23 cellular contexts compared by ENCODE assay signal in the genomic region with DNA sequence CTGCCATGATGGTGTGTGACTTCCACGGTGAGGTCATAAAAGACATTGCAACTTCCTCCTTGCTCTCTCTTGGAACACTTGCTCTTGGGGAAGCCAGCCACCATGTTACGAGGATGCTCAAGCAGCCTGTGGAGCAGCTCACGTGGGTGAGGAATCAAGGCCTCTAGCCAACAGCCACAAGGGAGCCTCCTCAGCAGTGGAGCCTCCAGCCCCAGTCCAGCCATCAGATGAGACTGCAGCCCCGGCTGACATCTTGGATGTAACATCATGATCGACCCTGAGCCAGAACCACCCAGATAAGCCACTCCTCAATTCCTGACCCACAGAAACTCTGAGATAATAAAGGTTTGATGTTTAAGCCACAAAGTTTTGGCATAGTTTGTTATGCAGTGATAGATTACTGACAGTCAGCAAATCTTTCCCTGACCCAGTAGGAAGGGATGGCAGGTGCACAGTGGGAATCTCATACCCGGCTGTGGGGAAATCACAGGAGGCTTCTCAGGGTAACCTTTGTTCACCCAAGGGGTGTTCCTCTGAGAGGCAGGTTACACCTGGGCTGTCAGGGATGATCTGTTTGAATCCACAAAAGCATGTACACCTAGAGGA. TPM values are rescaled to one million over a fixed set of nuclear protein-coding genes. Genes with fewer than 3 reads are reported as not detected.
DNase-seq lines count a peak whose midpoint lies in the region; ATAC-seq, FAIRE-seq and TF ChIP-seq lines count a peak whose summit lies in the region.
"Had no signal": no experiment of that assay in that cellular context is flagged by ENCODE, and none has a peak within 500 bp of the region (broad histone marks: within the 10 kb centered on the region; RNA-seq: fewer than 3 reads in every experiment).

No MANE protein-coding gene starts in this region.

- H3K4me3 ChIP-seq in HCT116 (replicated peaks in 1 of 2; ENCODE audit: low read depth in 1 of 2, low read length in 2 of 2) (no peak overlapping the region), H1 (ENCODE audit: extremely low read depth in 1 of 4, insufficient read depth in 2 of 4, low read depth in 3 of 4, low read length in 4 of 4) (no peak overlapping the region)
- H3K4me3 ChIP-seq: BLaER1 had no signal

- H2BK15ac ChIP-seq in H1 (ENCODE audit: low read length), result no peak overlapping the region

- no peak overlapping the region for H4K5ac ChIP-seq in H1 (ENCODE audit: insufficient read length, low read depth, low read length)

- H3K18ac ChIP-seq in H1 (ENCODE audit: extremely low read depth, low read length), result no peak overlapping the region

- POLR2A ChIA-PET in HCT116 (lab: Charles Lee) (no interaction called here), H1 (lab: Charles Lee; ENCODE audit: partially characterized antibody) (no interaction called here)

- no peak overlapping the region for H3K14ac ChIP-seq in H1 (ENCODE audit: insufficient read length)

- TF ChIP-seq RAD21 in HCT116 (IDR thresholded peaks at IDR 0.05; ENCODE audit: low read depth) (no peak), H1 (IDR thresholded peaks at IDR 0.05 in 1 of 2, conservative IDR thresholded peaks at IDR 0.05 in 1 of 2; ENCODE audit: low read depth in 2 of 2, low read length in 2 of 2) (no peak)

- no peak overlapping the region for H2BK20ac ChIP-seq in H1 (ENCODE audit: low read length)

- 92% methylated on average over 6 of the region's 6 CpGs; no CpG with 5 or more reads in 1 of the 2 experiments for WGBS in H1 (ENCODE audit: extremely low coverage in 1 of 2, insufficient coverage in 1 of 2, insufficient read length in 1 of 2, insufficient replicate concordance in 2 of 2, low coverage in 1 of 2, low lambda C conversion rate in 2 of 2, missing lambda C conversion rate in 1 of 2), 2 experiments

- no peak overlapping the region for H3K27ac Mint-ChIP-seq in type B pancreatic cell
- H3K27ac Mint-ChIP-seq: CD4-positive, alpha-beta T cell had no signal

- peaks cover 34% of the 10 kb centered on the region for H3K27me3 Mint-ChIP-seq in type B pancreatic cell
- H3K27me3 Mint-ChIP-seq: CD4-positive, alpha-beta T cell had no signal

- DNase-seq in HCT116 (ENCODE audit: low read depth, low spot score) (no peak), MV-4-11 (lab: John Stamatoyannopoulos, UW) (peak; percentile 27), H1 (ENCODE audit: low read depth in 1 of 2, low spot score in 2 of 2) (no peak), type B pancreatic cell (ENCODE audit: extremely low spot score, unreplicated experiment) (peak; percentile 65), T1000 (lab: John Stamatoyannopoulos, UW) (no peak), retina (no peak)
- DNase-seq: Caco-2; CD4-positive, alpha-beta T cell; DMS 273 treated with DMSO at 0.1 percent for 48 hours; DMS79 treated with DMSO at 0.1 percent for 48 hours; KBM-7; MM.1S; NCI-H1105 treated with DMSO at 0.1 percent for 48 hours; NCI-H2081 treated with DMSO at 0.1 percent for 48 hours; NCI-H446 treated with DMSO at 0.1 percent for 48 hours; NCI-H526 treated with DMSO at 0.1 percent for 48 hours; PC-3; SIG-M5; SK-N-SH; T-helper 2 cell had no signal

- H3K4me1 ChIP-seq in HCT116 (ENCODE audit: control insufficient read depth in 1 of 2, insufficient read depth in 2 of 2, low read length in 2 of 2), result no peaks in the 10 kb centered on the region; a peak in 1 of 4 replicates
- H3K4me1 ChIP-seq in H1 (replicated peaks in 1 of 4; ENCODE audit: control insufficient read depth in 3 of 4, insufficient read depth in 4 of 4, low read length in 3 of 4), result peaks cover 0 to 10% (median 7%) of the 10 kb centered on the region in 4 experiments; a peak in 6 of 7 replicates
- H3K4me1 ChIP-seq: Caco-2 had no signal

- H4K20me1 ChIP-seq in HCT116 (ENCODE audit: insufficient read depth), result no peaks in the 10 kb centered on the region
- no peaks in the 10 kb centered on the region for H4K20me1 ChIP-seq in H1 (replicated peaks in 1 of 2; ENCODE audit: control insufficient read depth in 1 of 2, insufficient read depth in 2 of 2, low read length in 2 of 2)

- no peak for TF ChIP-seq CTCF in HCT116 (IDR thresholded peaks at IDR 0.05 in 2 of 3, conservative IDR thresholded peaks at IDR 0.05 in 1 of 3; ENCODE audit: borderline replicate concordance in 1 of 3, insufficient read depth in 1 of 3, low read depth in 2 of 3, low read length in 2 of 3)
- no peak for TF ChIP-seq CTCF in H1 (IDR thresholded peaks at IDR 0.05; ENCODE audit: control extremely low read depth in 1 of 3, insufficient read depth in 1 of 3, low read depth in 1 of 3, low read length in 3 of 3)
- TF ChIP-seq CTCF in type B pancreatic cell (conservative IDR thresholded peaks at IDR 0.05), result no peak

- H2AFZ ChIP-seq in HCT116 (ENCODE audit: low read depth, low read length, poor library complexity, severe bottlenecking) (no peak overlapping the region), H1 (ENCODE audit: low read length) (no peak overlapping the region)

- H3K79me2 ChIP-seq in HCT116 (ENCODE audit: insufficient read depth, low read length) (no peaks in the 10 kb centered on the region), H1 (ENCODE audit: control insufficient read depth in 1 of 2, insufficient read depth in 2 of 2, low read length in 2 of 2) (no peaks in the 10 kb centered on the region)

- intact Hi-C loops in HCT116 (cut with micrococcal nuclease), result no loop called here

- no peak for TF ChIP-seq EP300 in H1 (IDR thresholded peaks at IDR 0.05; ENCODE audit: borderline replicate concordance in 1 of 2, low read depth in 2 of 2, low read length in 2 of 2)

- H2BK12ac ChIP-seq in H1 (ENCODE audit: low read depth, low read length), result 0 out of 2 replicates have a peak overlapping the region, but pooled peaks have one; percentile 9

- no peak overlapping the region for H3K4me2 ChIP-seq in HCT116 (ENCODE audit: low read length)
- no peak overlapping the region for H3K4me2 ChIP-seq in H1 (ENCODE audit: insufficient read depth in 1 of 2, low read depth in 2 of 2, low read length in 2 of 2)
- H3K4me2 ChIP-seq: BLaER1, SK-N-SH had no signal

- no peak overlapping the region for H3K4ac ChIP-seq in H1 (replicated peaks; ENCODE audit: insufficient read length, low read depth, low read length)

- peaks cover 8% of the 10 kb centered on the region; the same call in 1 of the 2 replicates for H3K23me2 ChIP-seq in H1 (ENCODE audit: low read depth, low read length)

- no peak overlapping the region for H3K23ac ChIP-seq in H1 (ENCODE audit: insufficient read length)

- H3K9me3 Mint-ChIP-seq in type B pancreatic cell, result no peaks in the 10 kb centered on the region

- H2BK120ac ChIP-seq in H1 (replicated peaks; ENCODE audit: low read depth, low read length), result no peak overlapping the region

- no peaks in the 10 kb centered on the region for H3K9me2 ChIP-seq in HCT116 (ENCODE audit: insufficient read depth)
- H3K9me2 ChIP-seq: SK-N-SH had no signal

- no peak overlapping the region for H2AK5ac ChIP-seq in H1 (ENCODE audit: low read depth, low read length)

- no peak overlapping the region for H4K8ac ChIP-seq in H1 (ENCODE audit: extremely low read depth, insufficient read depth, low read length)

- H3K56ac ChIP-seq in H1 (replicated peaks; ENCODE audit: insufficient read length, low read depth, low read length), result no peak overlapping the region

- H3K9me3 ChIP-seq in HCT116 (ENCODE audit: control insufficient read depth in 1 of 2, insufficient read depth in 1 of 2, low read depth in 1 of 2, low read length in 2 of 2) (peaks cover 6% of the 10 kb centered on the region in 2 experiments; a peak in 2 of 4 replicates), H1 (ENCODE audit: insufficient read depth in 2 of 2, low read depth in 1 of 2, low read length in 1 of 2) (peaks cover 5 to 6% of the 10 kb centered on the region in 2 experiments; a peak in 3 of 4 replicates)
- H3K9me3 ChIP-seq: Caco-2, SK-N-SH had no signal

- no peak overlapping the region for H3K9ac ChIP-seq in HCT116 (ENCODE audit: low read length)
- no peak overlapping the region for H3K9ac ChIP-seq in H1 (replicated peaks in 1 of 4; ENCODE audit: extremely low read depth in 1 of 4, low read depth in 3 of 4, low read length in 3 of 4)
- H3K9ac ChIP-seq: BLaER1, SK-N-SH had no signal

- H2BK5ac ChIP-seq in H1 (ENCODE audit: low read depth, low read length), result no peak overlapping the region

- no peaks in the 10 kb centered on the region for H3K79me1 ChIP-seq in H1 (ENCODE audit: low read depth, low read length)

- TF ChIP-seq POLR2A in HCT116 (IDR thresholded peaks at IDR 0.05; ENCODE audit: borderline replicate concordance, extremely low read depth, insufficient read depth, insufficient read length) (no peak), H1 (IDR thresholded peaks at IDR 0.05; ENCODE audit: control extremely low read depth in 1 of 2, low read depth in 2 of 2, low read length in 2 of 2) (no peak)

- no peaks in the 10 kb centered on the region for H3K27me3 ChIP-seq in HCT116 (ENCODE audit: insufficient read depth, low read length)
- H3K27me3 ChIP-seq in H1 (replicated peaks in 1 of 4; ENCODE audit: control insufficient read depth in 3 of 4, extremely low read depth in 1 of 4, insufficient read depth in 3 of 4, low read length in 3 of 4), result peaks cover 0 to 7% (median 2%) of the 10 kb centered on the region in 4 experiments; a peak in 3 of 7 replicates
- H3K27me3 ChIP-seq: BLaER1 had no signal

- BruUV-seq in HCT116 (replicated peaks; lab: Mats Ljungman, UMichigan), result no TSS peak

- FAIRE-seq in H1 (lab: Jason Lieb, UNC), result no peak
- FAIRE-seq: GM12891 had no signal

- CTCF ChIA-PET in HCT116 (lab: Charles Lee) (interaction anchor here (0.8 to 1.5 kb wide), 2 partner anchors 37 to 410 kb away, joined by 4 read pairs; no protein-coding TSS in a partner anchor), H1 (lab: Charles Lee; ENCODE audit: partially characterized antibody) (interaction anchor here (0.7 to 20.7 kb wide), 5 partner anchors 17 to 221 kb away, joined by 3 to 620 read pairs (median 3); partner anchors contain the start of gene GINS2)

- no peaks in the 10 kb centered on the region for H3K36me3 Mint-ChIP-seq in type B pancreatic cell

- H3K4me1 Mint-ChIP-seq in type B pancreatic cell (ENCODE audit: unreplicated experiment), result peaks cover 33% of the 10 kb centered on the region

- no peak overlapping the region for H4K91ac ChIP-seq in H1 (replicated peaks; ENCODE audit: insufficient read length, low read length)

- ATAC-seq in HCT116 (no peak), GM19452 (IDR thresholded peaks at IDR 0.05; ENCODE audit: unreplicated experiment) (no peak)
- ATAC-seq: PC-3 had no signal

- H3K4me3 Mint-ChIP-seq in type B pancreatic cell, result no peak overlapping the region
- H3K4me3 Mint-ChIP-seq: CD4-positive, alpha-beta T cell had no signal

- RAD21 ChIA-PET in HCT116 (lab: Charles Lee; ENCODE audit: low non-redundant PET in 1 of 2, low total read pairs in 2 of 2, uncharacterized antibody in 2 of 2, unreplicated experiment in 2 of 2), result no interaction called here

- H3K36me3 ChIP-seq in HCT116 (ENCODE audit: control insufficient read depth in 1 of 2, insufficient read depth in 2 of 2, low read length in 2 of 2) (peaks cover 0 to 16% of the 10 kb centered on the region in 2 experiments; a peak in 1 of 4 replicates), H1 (ENCODE audit: control insufficient read depth in 2 of 4, insufficient read depth in 4 of 4, low read length in 3 of 4) (no peaks in the 10 kb centered on the region)

- no peak overlapping the region for H3K27ac ChIP-seq in HCT116 (ENCODE audit: low read depth, low read length)
- no peak overlapping the region for H3K27ac ChIP-seq in H1 (ENCODE audit: low read depth, low read length)
- H3K27ac ChIP-seq: BLaER1 had no signal

RNA-seq across cellular contexts. Expression of gene GINS2, which starts 23.3 kb away (rescaled TPM):
- total RNA-seq in HCT116 (2021; ENCODE audit: unreplicated experiment), result 53.3 TPM
- 10.8 and 19.4 TPM in 2 replicates for polyA plus RNA-seq in HCT116 (2012)
- total RNA-seq in H1 (2021; fragmentation: NEBNext Ultra II Directional; extraction: Animal tissue kit (Norgen Biotek cat#: 25700)), result 51.4 and 59.1 TPM in 2 replicates
- 22.5 and 29.4 TPM in 2 replicates for polyA plus RNA-seq in H1 (2011; rRNA removed)
- 31.5 TPM for polyA plus RNA-seq in H1 (2011; cell fraction: cytosol; rRNA removed)
- 18.3 TPM for polyA plus RNA-seq in H1 (2011; cell fraction: nucleus; rRNA removed)
- polyA plus RNA-seq in H1 (2012, experiment 1 of 2), result 34.6 to 46.9 TPM (median 38.3 TPM) in 4 replicates
- 17.0 TPM for polyA plus RNA-seq in H1 (2012, experiment 2 of 2)
- 28.2 TPM for polyA plus RNA-seq in H1 (2013, experiment 1 of 2)
- polyA plus RNA-seq in H1 (2013, experiment 2 of 2), result 28.2 TPM
- 24.8 and 29.1 TPM in 2 replicates for polyA minus RNA-seq in H1 (2011; rRNA and poly(A)+ RNA removed)
- 14.1 TPM for polyA minus RNA-seq in H1 (2011; cell fraction: cytosol; rRNA and poly(A)+ RNA removed)
- polyA minus RNA-seq in H1 (2011; cell fraction: nucleus; rRNA and poly(A)+ RNA removed), result 18.6 TPM
- 13.7 and 39.9 TPM in 2 replicates for total RNA-seq in type B pancreatic cell (ENCODE audit: low replicate concordance)

RNA-seq across cellular contexts. Expression of gene C16orf74, which starts 38.8 kb away (rescaled TPM):
- total RNA-seq in HCT116 (2021; ENCODE audit: unreplicated experiment) (30.0 TPM), type B pancreatic cell (ENCODE audit: low replicate concordance) (3.1 and 4.9 TPM in 2 replicates)
- polyA plus RNA-seq in HCT116 (2012), result 30.2 and 35.4 TPM in 2 replicates
- total RNA-seq in H1 (2021; fragmentation: NEBNext Ultra II Directional; extraction: Animal tissue kit (Norgen Biotek cat#: 25700)), result 6.1 and 7.3 TPM in 2 replicates
- 9.3 and 13.4 TPM in 2 replicates for polyA plus RNA-seq in H1 (2011; rRNA removed)
- polyA plus RNA-seq in H1 (2011; cell fraction: cytosol; rRNA removed), result 9.3 TPM
- polyA plus RNA-seq in H1 (2011; cell fraction: nucleus; rRNA removed), result 9.9 TPM
- polyA plus RNA-seq in H1 (2012, experiment 1 of 2), result 4.3 to 8.8 TPM (median 7.6 TPM) in 4 replicates
- 7.0 TPM for polyA plus RNA-seq in H1 (2012, experiment 2 of 2)
- polyA plus RNA-seq in H1 (2013, experiment 1 of 2), result 9.0 TPM
- polyA plus RNA-seq in H1 (2013, experiment 2 of 2), result 8.4 TPM
- 0.44 and 0.85 TPM in 2 replicates for polyA minus RNA-seq in H1 (2011; rRNA and poly(A)+ RNA removed)
- 2.2 TPM for polyA minus RNA-seq in H1 (2011; cell fraction: cytosol; rRNA and poly(A)+ RNA removed)
- polyA minus RNA-seq in H1 (2011; cell fraction: nucleus; rRNA and poly(A)+ RNA removed), result 1.1 TPM

Comparison
In these comparisons a context has a peak if more than half of its experiments do, and no peak if none do; other contexts are left out.
1. DNase-seq: peak in MV-4-11 (single experiment) and type B pancreatic cell (single experiment); none in HCT116 (single experiment), H1 (0 of 2), T1000 (single experiment) and retina (single experiment).